Comparison of ENCODE assay signal across 9 cellular contexts in genomic region chr19:46967578-46968018, GRCh38. TPM values are rescaled to one million over a fixed set of nuclear protein-coding genes. Genes with fewer than 3 reads are reported as not detected.
DNase-seq lines count a peak whose midpoint lies in the region; ATAC-seq and TF ChIP-seq lines count a peak whose summit lies in the region.
"Had no signal": no experiment of that assay in that cellular context is flagged by ENCODE, and none has a peak within 500 bp of the region (broad histone marks: within the 10 kb centered on the region; RNA-seq: fewer than 3 reads in every experiment).

No MANE protein-coding gene starts in this region.

- intact Hi-C loops in activated CD8-positive, alpha-beta T cell treated with anti-CD3 and anti-CD28 coated beads for 36 hours (cut with micrococcal nuclease): no loop called here
- intact Hi-C loops in heart right ventricle (cut with DNase I): loop anchor here in 1 of 10 donors (5.0 kb wide), 1 partner anchor 40 kb away; no protein-coding TSS in a partner anchor

- H3K9me3 Mint-ChIP-seq in activated CD8-positive, alpha-beta T cell treated with anti-CD3 and anti-CD28 coated beads for 36 hours: no peaks in the 10 kb centered on the region
- no peaks in the 10 kb centered on the region for H3K9me3 Mint-ChIP-seq in endodermal cell

- peak; percentile 59 for DNase-seq in activated CD8-positive, alpha-beta T cell treated with anti-CD3 and anti-CD28 coated beads for 36 hours
- DNase-seq in heart right ventricle: peak; percentile 77
- no peak for DNase-seq in germinal center (ENCODE audit: low spot score)
- no peak for DNase-seq in endodermal cell
- DNase-seq: NCI-H526 treated with DMSO at 0.1 percent for 48 hours had no signal

- WGBS in heart right ventricle, 2 donors: 16 to 25% methylated on average over 8 of the region's 8 CpGs
- 89 to 91% methylated on average over 8 of the region's 8 CpGs for WGBS in endodermal cell (ENCODE audit: insufficient coverage in 1 of 2, insufficient read length in 1 of 2), 2 experiments

- H3K4me3 ChIP-seq in HEK293 (ENCODE audit: low read depth, low read length) (no peak overlapping the region), heart right ventricle (peak overlapping the region in 1 of 10 donors; percentile 7), skeletal muscle satellite cell (ENCODE audit: low read length) (no peak overlapping the region), endodermal cell (ENCODE audit: low read length) (no peak overlapping the region)
- H3K4me3 ChIP-seq: GM12878 had no signal

- peaks cover 26% of the 10 kb centered on the region for H3K4me1 Mint-ChIP-seq in activated CD8-positive, alpha-beta T cell treated with anti-CD3 and anti-CD28 coated beads for 36 hours (ENCODE audit: low read depth)
- H3K4me1 Mint-ChIP-seq in endodermal cell: peaks cover 17% of the 10 kb centered on the region

- H3K36me3 Mint-ChIP-seq in activated CD8-positive, alpha-beta T cell treated with anti-CD3 and anti-CD28 coated beads for 36 hours (ENCODE audit: low read depth): peaks cover 2% of the 10 kb centered on the region
- peaks cover 3% of the 10 kb centered on the region for H3K36me3 Mint-ChIP-seq in endodermal cell (ENCODE audit: low read depth)

- H3K27ac Mint-ChIP-seq in activated CD8-positive, alpha-beta T cell treated with anti-CD3 and anti-CD28 coated beads for 36 hours: peak overlapping the region; percentile 81
- H3K27ac Mint-ChIP-seq in endodermal cell: no peak overlapping the region

- H3K27me3 Mint-ChIP-seq in activated CD8-positive, alpha-beta T cell treated with anti-CD3 and anti-CD28 coated beads for 36 hours: no peaks in the 10 kb centered on the region
- no peaks in the 10 kb centered on the region for H3K27me3 Mint-ChIP-seq in endodermal cell (ENCODE audit: insufficient read depth)

- H3K27me3 ChIP-seq in heart right ventricle: no peaks in the 10 kb centered on the region
- H3K27me3 ChIP-seq in skeletal muscle satellite cell (ENCODE audit: control insufficient read depth, insufficient read depth, low read length): no peaks in the 10 kb centered on the region
- H3K27me3 ChIP-seq in endodermal cell (ENCODE audit: control insufficient read depth, insufficient read depth, low read length, poor library complexity, severe bottlenecking): no peaks in the 10 kb centered on the region

- H3K4me1 ChIP-seq in HEK293 (ENCODE audit: control insufficient read depth, insufficient read depth, low read length): no peaks in the 10 kb centered on the region
- peaks cover 14 to 74% (median 48%) of the 10 kb centered on the region in 9 donors for H3K4me1 ChIP-seq in heart right ventricle
- peaks cover 57% of the 10 kb centered on the region for H3K4me1 ChIP-seq in skeletal muscle satellite cell (ENCODE audit: control insufficient read depth, insufficient read depth, low read length)
- H3K4me1 ChIP-seq in endodermal cell (ENCODE audit: control insufficient read depth, insufficient read depth, low read length): no peaks in the 10 kb centered on the region

- H3K9me3 ChIP-seq in HEK293 (ENCODE audit: control insufficient read depth, insufficient read depth, low read depth, low read length) (no peaks in the 10 kb centered on the region), heart right ventricle (no peaks in the 10 kb centered on the region), skeletal muscle satellite cell (replicated peaks; ENCODE audit: low read length) (no peaks in the 10 kb centered on the region), endodermal cell (ENCODE audit: control insufficient read depth, low read length) (no peaks in the 10 kb centered on the region)

- CTCF ChIA-PET in HEK293 (lab: Yijun Ruan, JAX): interaction anchor here (0.6 kb wide), 1 partner anchor 220 kb away, joined by 4 read pairs; no protein-coding TSS in a partner anchor
- CTCF ChIA-PET in activated CD8-positive, alpha-beta T cell treated with anti-CD3 and anti-CD28 coated beads for 36 hours (lab: Charles Lee): interaction anchor here (1.4 kb wide), 1 partner anchor 45 kb away, joined by 3 read pairs; no protein-coding TSS in a partner anchor

- H3K4me2 ChIP-seq in skeletal muscle satellite cell (ENCODE audit: low read length): no peak overlapping the region

- peak; percentile 84 for ATAC-seq in activated CD8-positive, alpha-beta T cell treated with anti-CD3 and anti-CD28 coated beads for 36 hours
- ATAC-seq in heart right ventricle: peak; percentile 80 to 94 (median 88)
- no peak for ATAC-seq in HG02642 (IDR thresholded peaks at IDR 0.05; ENCODE audit: poor library complexity, unreplicated experiment)
- ATAC-seq: GM12878 had no signal

- 0 out of 2 replicates have a peak overlapping the region, but pooled peaks have one; percentile 2 for H3K27ac ChIP-seq in HEK293 (ENCODE audit: extremely low read depth, low read depth, low read length)
- peak overlapping the region in 9 of 10 donors; percentile 40 to 91 (median 67) for H3K27ac ChIP-seq in heart right ventricle
- no peak overlapping the region for H3K27ac ChIP-seq in endodermal cell (ENCODE audit: low read depth, low read length)

- TF ChIP-seq CTCF in HEK293 (tag by site-specific recombination; IDR thresholded peaks at IDR 0.05): no peak
- TF ChIP-seq CTCF in activated CD8-positive, alpha-beta T cell treated with anti-CD3 and anti-CD28 coated beads for 36 hours (IDR thresholded peaks at IDR 0.05): no peak
- no peak for TF ChIP-seq CTCF in heart right ventricle (IDR thresholded peaks at IDR 0.05)
- no peak for TF ChIP-seq CTCF in endodermal cell (conservative IDR thresholded peaks at IDR 0.05)

- peak overlapping the region; percentile 34 for H3K4me3 Mint-ChIP-seq in activated CD8-positive, alpha-beta T cell treated with anti-CD3 and anti-CD28 coated beads for 36 hours
- H3K4me3 Mint-ChIP-seq in endodermal cell: no peak overlapping the region

- H3K36me3 ChIP-seq in HEK293 (ENCODE audit: control insufficient read depth in 2 of 2, insufficient read depth in 1 of 2, low read length in 2 of 2): peaks cover 9 to 12% of the 10 kb centered on the region in 2 experiments
- H3K36me3 ChIP-seq in heart right ventricle: peaks cover 0 to 15% (median 0%) of the 10 kb centered on the region in 9 donors
- H3K36me3 ChIP-seq in skeletal muscle satellite cell (ENCODE audit: insufficient read depth, low read length): peaks cover 21% of the 10 kb centered on the region
- no peaks in the 10 kb centered on the region for H3K36me3 ChIP-seq in endodermal cell (ENCODE audit: control insufficient read depth, insufficient read depth, low read length)

- POLR2A ChIA-PET in HEK293 (lab: Yijun Ruan, JAX): no interaction called here
- POLR2A ChIA-PET in activated CD8-positive, alpha-beta T cell treated with anti-CD3 and anti-CD28 coated beads for 36 hours (lab: Charles Lee): interaction anchor here (0.7 kb wide), 1 partner anchor 8 kb away, joined by 3 read pairs; no protein-coding TSS in a partner anchor

- H3K9ac ChIP-seq in skeletal muscle satellite cell (ENCODE audit: low read depth, low read length) (peak overlapping the region; percentile 3), endodermal cell (ENCODE audit: extremely low read depth, low read length, poor library complexity, severe bottlenecking) (no peak overlapping the region)

TF ChIP-seq in HEK293, 187 proteins besides CTCF, POLR2A, EP300 and RAD21:
- peak; percentile 73 for TF ChIP-seq ZIC2 (tag by site-specific recombination; IDR thresholded peaks at IDR 0.05)
- no peak for TF ChIP-seq ZNF776 (tag by site-specific recombination; IDR thresholded peaks at IDR 0.05; ENCODE audit: borderline replicate concordance)
- peak; percentile 61 for TF ChIP-seq ZBTB17 (tag by site-specific recombination; IDR thresholded peaks at IDR 0.05)
- peak; percentile 99 for TF ChIP-seq ZNF10 (tag by site-specific recombination; IDR thresholded peaks at IDR 0.05)
- no peak for TF ChIP-seq ZNF292 (tag by site-specific recombination; IDR thresholded peaks at IDR 0.05; ENCODE audit: borderline replicate concordance, low read depth)
- no peak for TF ChIP-seq SP7 (tag by site-specific recombination; IDR thresholded peaks at IDR 0.05)
- TF ChIP-seq, protein P1, sequence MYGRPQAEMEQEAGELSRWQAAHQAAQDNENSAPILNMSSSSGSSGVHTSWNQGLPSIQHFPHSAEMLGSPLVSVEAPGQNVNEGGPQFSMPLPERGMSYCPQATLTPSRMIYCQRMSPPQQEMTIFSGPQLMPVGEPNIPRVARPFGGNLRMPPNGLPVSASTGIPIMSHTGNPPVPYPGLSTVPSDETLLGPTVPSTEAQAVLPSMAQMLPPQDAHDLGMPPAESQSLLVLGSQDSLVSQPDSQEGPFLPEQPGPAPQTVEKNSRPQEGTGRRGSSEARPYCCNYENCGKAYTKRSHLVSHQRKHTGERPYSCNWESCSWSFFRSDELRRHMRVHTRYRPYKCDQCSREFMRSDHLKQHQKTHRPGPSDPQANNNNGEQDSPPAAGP (tag by site-specific recombination; IDR thresholded peaks at IDR 0.05): 0 out of 2 replicates have a peak, but pooled peaks have one; percentile 20

RNA-seq across cellular contexts. Expression of gene NPAS1, which starts 52.0 kb away (rescaled TPM):
- total RNA-seq in activated CD8-positive, alpha-beta T cell treated with anti-CD3 and anti-CD28 coated beads for 36 hours: under 1 TPM; 0.27 to 0.65 TPM
- total RNA-seq in heart right ventricle (1 to 10 TPM in 1 of 10 donors, under 1 TPM in 7, not detected in 2; 0.17 to 1.3 (median 0.37) TPM), endodermal cell (1 to 10 TPM; 6.9 to 8.7 TPM)
- polyA plus RNA-seq in heart right ventricle: 1 to 10 TPM in 1 of 2 donors, under 1 TPM in 1; 0.64 to 1.1 TPM
- total RNA-seq in skeletal muscle satellite cell (2012; rRNA removed): 3.7 and 4.3 TPM in 2 replicates
- polyA plus RNA-seq in endodermal cell (2013, experiment 1 of 2): 3.6 TPM
- polyA plus RNA-seq in endodermal cell (2013, experiment 2 of 2): 5.1 TPM

Comparison
In these comparisons a context has a peak if more than half of its experiments do, and no peak if none do; other contexts are left out.
1. DNase-seq: peak in activated CD8-positive, alpha-beta T cell treated with anti-CD3 and anti-CD28 coated beads for 36 hours (single experiment) and heart right ventricle (2 of 2); none in germinal center (single experiment) and endodermal cell (single experiment).